In the genomic region with DNA sequence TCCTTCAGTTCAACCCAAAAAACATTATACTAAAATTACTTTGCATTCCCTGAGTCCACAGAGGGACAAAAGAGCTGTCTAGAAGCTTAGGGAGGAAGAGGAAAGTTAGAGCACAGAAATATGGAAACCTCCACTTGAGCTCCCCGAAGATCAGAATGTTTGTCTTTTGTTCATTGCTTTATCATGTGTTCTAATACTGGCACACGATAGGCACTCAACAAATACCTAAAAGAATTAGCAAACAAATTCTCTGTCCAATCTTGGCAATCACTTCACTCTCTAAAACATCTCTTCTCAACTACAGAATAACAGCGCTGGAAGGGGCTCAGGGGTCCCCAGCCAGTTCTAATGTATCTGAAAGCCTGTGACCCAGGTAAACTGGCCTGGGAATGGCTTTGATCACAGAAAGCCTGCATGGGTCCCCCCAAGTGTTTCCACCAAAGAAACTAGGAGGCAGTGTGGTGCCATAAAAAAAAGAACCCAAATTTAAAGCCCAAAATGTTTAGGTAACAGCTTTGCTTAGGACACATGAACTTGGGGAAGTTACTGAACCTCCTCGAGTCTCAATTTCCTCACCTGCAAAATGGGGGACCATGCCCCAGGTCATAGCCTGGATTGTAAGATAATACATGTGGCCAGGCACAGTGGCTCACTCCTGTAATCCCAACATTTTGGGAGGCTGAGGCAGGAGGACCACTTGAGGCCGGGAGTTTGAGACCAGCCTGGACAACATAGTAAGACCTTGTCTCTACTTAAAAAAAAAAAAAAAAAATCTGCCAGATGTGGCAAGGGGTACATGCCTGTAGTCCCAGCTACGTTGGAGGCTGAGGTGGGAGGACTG, we compare ENCODE assay signal across 1 cellular context.
TF ChIP-seq lines count a peak whose summit lies in the region.

No MANE protein-coding gene starts in this region.

TF ChIP-seq in GM23338, 12 proteins besides CTCF, POLR2A, EP300 and RAD21 (continued from another document):
- TF ChIP-seq, protein P1, sequence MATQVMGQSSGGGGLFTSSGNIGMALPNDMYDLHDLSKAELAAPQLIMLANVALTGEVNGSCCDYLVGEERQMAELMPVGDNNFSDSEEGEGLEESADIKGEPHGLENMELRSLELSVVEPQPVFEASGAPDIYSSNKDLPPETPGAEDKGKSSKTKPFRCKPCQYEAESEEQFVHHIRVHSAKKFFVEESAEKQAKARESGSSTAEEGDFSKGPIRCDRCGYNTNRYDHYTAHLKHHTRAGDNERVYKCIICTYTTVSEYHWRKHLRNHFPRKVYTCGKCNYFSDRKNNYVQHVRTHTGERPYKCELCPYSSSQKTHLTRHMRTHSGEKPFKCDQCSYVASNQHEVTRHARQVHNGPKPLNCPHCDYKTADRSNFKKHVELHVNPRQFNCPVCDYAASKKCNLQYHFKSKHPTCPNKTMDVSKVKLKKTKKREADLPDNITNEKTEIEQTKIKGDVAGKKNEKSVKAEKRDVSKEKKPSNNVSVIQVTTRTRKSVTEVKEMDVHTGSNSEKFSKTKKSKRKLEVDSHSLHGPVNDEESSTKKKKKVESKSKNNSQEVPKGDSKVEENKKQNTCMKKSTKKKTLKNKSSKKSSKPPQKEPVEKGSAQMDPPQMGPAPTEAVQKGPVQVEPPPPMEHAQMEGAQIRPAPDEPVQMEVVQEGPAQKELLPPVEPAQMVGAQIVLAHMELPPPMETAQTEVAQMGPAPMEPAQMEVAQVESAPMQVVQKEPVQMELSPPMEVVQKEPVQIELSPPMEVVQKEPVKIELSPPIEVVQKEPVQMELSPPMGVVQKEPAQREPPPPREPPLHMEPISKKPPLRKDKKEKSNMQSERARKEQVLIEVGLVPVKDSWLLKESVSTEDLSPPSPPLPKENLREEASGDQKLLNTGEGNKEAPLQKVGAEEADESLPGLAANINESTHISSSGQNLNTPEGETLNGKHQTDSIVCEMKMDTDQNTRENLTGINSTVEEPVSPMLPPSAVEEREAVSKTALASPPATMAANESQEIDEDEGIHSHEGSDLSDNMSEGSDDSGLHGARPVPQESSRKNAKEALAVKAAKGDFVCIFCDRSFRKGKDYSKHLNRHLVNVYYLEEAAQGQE (IDR thresholded peaks at IDR 0.05; ENCODE audit: unreplicated experiment) = no peak
- TF ChIP-seq ZNF331 (CRISPR knock-in tag; IDR thresholded peaks at IDR 0.05; ENCODE audit: low read depth) = no peak
- TF ChIP-seq, protein P2, sequence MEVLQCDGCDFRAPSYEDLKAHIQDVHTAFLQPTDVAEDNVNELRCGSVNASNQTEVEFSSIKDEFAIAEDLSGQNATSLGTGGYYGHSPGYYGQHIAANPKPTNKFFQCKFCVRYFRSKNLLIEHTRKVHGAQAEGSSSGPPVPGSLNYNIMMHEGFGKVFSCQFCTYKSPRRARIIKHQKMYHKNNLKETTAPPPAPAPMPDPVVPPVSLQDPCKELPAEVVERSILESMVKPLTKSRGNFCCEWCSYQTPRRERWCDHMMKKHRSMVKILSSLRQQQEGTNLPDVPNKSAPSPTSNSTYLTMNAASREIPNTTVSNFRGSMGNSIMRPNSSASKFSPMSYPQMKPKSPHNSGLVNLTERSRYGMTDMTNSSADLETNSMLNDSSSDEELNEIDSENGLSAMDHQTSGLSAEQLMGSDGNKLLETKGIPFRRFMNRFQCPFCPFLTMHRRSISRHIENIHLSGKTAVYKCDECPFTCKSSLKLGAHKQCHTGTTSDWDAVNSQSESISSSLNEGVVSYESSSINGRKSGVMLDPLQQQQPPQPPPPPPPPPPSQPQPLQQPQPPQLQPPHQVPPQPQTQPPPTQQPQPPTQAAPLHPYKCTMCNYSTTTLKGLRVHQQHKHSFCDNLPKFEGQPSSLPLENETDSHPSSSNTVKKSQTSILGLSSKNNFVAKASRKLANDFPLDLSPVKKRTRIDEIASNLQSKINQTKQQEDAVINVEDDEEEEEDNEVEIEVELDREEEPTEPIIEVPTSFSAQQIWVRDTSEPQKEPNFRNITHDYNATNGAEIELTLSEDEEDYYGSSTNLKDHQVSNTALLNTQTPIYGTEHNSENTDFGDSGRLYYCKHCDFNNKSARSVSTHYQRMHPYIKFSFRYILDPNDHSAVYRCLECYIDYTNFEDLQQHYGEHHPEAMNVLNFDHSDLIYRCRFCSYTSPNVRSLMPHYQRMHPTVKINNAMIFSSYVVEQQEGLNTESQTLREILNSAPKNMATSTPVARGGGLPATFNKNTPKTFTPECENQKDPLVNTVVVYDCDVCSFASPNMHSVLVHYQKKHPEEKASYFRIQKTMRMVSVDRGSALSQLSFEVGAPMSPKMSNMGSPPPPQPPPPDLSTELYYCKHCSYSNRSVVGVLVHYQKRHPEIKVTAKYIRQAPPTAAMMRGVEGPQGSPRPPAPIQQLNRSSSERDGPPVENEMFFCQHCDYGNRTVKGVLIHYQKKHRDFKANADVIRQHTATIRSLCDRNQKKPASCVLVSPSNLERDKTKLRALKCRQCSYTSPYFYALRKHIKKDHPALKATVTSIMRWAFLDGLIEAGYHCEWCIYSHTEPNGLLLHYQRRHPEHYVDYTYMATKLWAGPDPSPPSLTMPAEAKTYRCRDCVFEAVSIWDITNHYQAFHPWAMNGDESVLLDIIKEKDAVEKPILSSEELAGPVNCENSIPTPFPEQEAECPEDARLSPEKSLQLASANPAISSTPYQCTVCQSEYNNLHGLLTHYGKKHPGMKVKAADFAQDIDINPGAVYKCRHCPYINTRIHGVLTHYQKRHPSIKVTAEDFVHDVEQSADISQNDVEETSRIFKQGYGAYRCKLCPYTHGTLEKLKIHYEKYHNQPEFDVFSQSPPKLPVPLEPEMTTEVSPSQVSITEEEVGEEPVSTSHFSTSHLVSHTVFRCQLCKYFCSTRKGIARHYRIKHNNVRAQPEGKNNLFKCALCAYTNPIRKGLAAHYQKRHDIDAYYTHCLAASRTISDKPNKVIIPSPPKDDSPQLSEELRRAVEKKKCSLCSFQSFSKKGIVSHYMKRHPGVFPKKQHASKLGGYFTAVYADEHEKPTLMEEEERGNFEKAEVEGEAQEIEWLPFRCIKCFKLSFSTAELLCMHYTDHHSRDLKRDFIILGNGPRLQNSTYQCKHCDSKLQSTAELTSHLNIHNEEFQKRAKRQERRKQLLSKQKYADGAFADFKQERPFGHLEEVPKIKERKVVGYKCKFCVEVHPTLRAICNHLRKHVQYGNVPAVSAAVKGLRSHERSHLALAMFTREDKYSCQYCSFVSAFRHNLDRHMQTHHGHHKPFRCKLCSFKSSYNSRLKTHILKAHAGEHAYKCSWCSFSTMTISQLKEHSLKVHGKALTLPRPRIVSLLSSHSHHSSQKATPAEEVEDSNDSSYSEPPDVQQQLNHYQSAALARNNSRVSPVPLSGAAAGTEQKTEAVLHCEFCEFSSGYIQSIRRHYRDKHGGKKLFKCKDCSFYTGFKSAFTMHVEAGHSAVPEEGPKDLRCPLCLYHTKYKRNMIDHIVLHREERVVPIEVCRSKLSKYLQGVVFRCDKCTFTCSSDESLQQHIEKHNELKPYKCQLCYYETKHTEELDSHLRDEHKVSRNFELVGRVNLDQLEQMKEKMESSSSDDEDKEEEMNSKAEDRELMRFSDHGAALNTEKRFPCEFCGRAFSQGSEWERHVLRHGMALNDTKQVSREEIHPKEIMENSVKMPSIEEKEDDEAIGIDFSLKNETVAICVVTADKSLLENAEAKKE (CRISPR knock-in tag; IDR thresholded peaks at IDR 0.05) = no peak
- TF ChIP-seq, protein P3, sequence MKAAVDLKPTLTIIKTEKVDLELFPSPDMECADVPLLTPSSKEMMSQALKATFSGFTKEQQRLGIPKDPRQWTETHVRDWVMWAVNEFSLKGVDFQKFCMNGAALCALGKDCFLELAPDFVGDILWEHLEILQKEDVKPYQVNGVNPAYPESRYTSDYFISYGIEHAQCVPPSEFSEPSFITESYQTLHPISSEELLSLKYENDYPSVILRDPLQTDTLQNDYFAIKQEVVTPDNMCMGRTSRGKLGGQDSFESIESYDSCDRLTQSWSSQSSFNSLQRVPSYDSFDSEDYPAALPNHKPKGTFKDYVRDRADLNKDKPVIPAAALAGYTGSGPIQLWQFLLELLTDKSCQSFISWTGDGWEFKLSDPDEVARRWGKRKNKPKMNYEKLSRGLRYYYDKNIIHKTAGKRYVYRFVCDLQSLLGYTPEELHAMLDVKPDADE (IDR thresholded peaks at IDR 0.05) = no peak
- TF ChIP-seq EZH2 (IDR thresholded peaks at IDR 0.05; ENCODE audit: low read depth, unreplicated experiment) = no peak
